Comparison of ENCODE assay signal across 25 cellular contexts in genomic region chrX:111886678-111887077, GRCh38. TPM values are rescaled to one million over a fixed set of nuclear protein-coding genes. Genes with fewer than 3 reads are reported as not detected.
"Had no signal": no experiment of that assay in that cellular context is flagged by ENCODE, and none has a peak within 500 bp of the region (broad histone marks: within the 10 kb centered on the region; RNA-seq: fewer than 3 reads in every experiment).

No MANE protein-coding gene starts in this region.

- H3K4me1 ChIP-seq: esophagus squamous epithelium, foreskin keratinocyte, left lung, parathyroid adenoma, prostate gland, spleen, testis, tibial nerve, upper lobe of right lung, vagina had no signal

- H3K27ac ChIP-seq: esophagus squamous epithelium, foreskin keratinocyte, left lung, parathyroid adenoma, prostate gland, spleen, testis, tibial nerve, upper lobe of right lung, vagina had no signal

- H3K27me3 ChIP-seq: foreskin keratinocyte, left lung, spleen, testis, tibial nerve, upper lobe of right lung, vagina had no signal

- DNase-seq: effector memory CD8-positive, alpha-beta T cell; esophagus squamous epithelium; foreskin keratinocyte; hippocampal formation; left lung; mesenchymal stem cell; midbrain; naive B cell; spleen; stimulated activated CD4-positive, alpha-beta T cell treated with anti-CD3 and anti-CD28 coated beads, Interleukin-15, amount 100 ng/mL, for 24 hours; stimulated activated CD4-positive, alpha-beta T cell treated with anti-CD3 and anti-CD28 coated beads, Interleukin-1b, Interleukin-23, amount 100 ng/mL, for 48 hours; stimulated activated CD4-positive, alpha-beta T cell treated with anti-CD3 and anti-CD28 coated beads, Interleukin-4, amount 100 ng/mL, for 24 hours; testis; upper lobe of right lung had no signal

- H3K4me3 ChIP-seq: esophagus squamous epithelium, left lung, lung, prostate gland, spleen, testis, tibial nerve, upper lobe of right lung, vagina had no signal

- ATAC-seq: effector memory CD8-positive, alpha-beta T cell; foreskin keratinocyte; left lung; sciatic nerve; stimulated activated memory B cell treated with anti-CD40 and anti-IgM and Interleukin-4, amounts not matched to agents 10 μg/mL and 1 μg/mL and 100 μg/mL, for 72 hours; upper lobe of right lung had no signal

- H3K36me3 ChIP-seq: esophagus squamous epithelium, left lung, prostate gland, spleen, tibial nerve, upper lobe of right lung, vagina had no signal

- H3K9me3 ChIP-seq: esophagus squamous epithelium, left lung, prostate gland, spleen, testis, tibial nerve, upper lobe of right lung, vagina had no signal

RNA-seq across cellular contexts. Expression of gene TRPC5OS, which starts 10.7 kb away (rescaled TPM):
- total RNA-seq: epithelial cell of proximal tubule, esophagus squamous epithelium, foreskin keratinocyte, left lung, lung, omental fat pad, renal cortical epithelial cell, sciatic nerve, skeletal muscle tissue, spleen, tibial nerve, upper lobe of right lung, vagina had no signal
